9 cellular contexts compared by ENCODE assay signal in the genomic region with DNA sequence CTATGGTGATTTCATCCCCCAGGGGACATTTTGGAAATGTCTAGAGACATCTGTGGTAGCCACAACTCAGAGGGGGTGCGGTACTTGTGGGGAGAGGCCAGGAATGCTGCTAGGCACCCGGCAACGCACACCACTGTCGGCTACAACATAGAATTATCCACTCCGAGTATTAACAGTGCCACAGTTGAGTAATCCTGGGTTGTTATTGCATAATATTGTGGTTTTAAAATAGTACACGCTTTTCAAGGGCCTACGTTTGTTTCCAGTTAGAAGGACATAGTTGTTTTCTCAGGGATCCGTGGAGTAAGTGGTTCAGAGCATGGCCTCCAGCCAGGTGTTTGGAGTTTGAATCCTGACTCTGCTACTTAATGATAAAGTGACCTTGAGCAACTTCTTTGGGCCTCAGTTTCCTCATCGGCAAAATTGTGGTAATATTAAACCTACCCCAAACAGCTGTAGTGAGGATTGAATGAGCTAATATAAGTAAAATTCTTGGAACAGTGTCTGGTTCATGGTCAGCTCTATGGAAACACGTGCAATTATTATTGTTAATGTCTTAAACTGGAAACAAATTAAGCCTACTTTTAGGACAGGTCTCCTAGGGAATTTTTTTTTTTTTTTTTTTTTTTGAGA. TPM values are rescaled to one million over a fixed set of nuclear protein-coding genes. Genes with fewer than 3 reads are reported as not detected.
DNase-seq lines count a peak whose midpoint lies in the region; ATAC-seq lines count a peak whose summit lies in the region.
"Had no signal": no experiment of that assay in that cellular context is flagged by ENCODE, and none has a peak within 500 bp of the region (broad histone marks: within the 10 kb centered on the region; RNA-seq: fewer than 3 reads in every experiment).

No MANE protein-coding gene starts in this region.

- DNase-seq in NCI-H2171 treated with DMSO at 0.1 percent for 48 hours (lab: John Stamatoyannopoulos, UW) = peak; percentile 47
- peak; percentile 98 for DNase-seq in dedifferentiated amniotic fluid mesenchymal stem cell (ENCODE audit: extremely low spot score)
- DNase-seq in myocyte (ENCODE audit: low read depth) = peak; percentile 99
- no peak for DNase-seq in activated T-cell treated with anti-CD3 and anti-CD28 coated beads, Interleukin-2, amount 50 U/mL, for 1 hour
- no peak for DNase-seq in mesenteric fat pad (ENCODE audit: low spot score)
- DNase-seq in cortex of kidney (lab: John Stamatoyannopoulos, UW) = no peak
- DNase-seq in SHP77 (lab: John Stamatoyannopoulos, UW) = no peak

- ATAC-seq in GM19467 (IDR thresholded peaks at IDR 0.05; ENCODE audit: unreplicated experiment) = peak; percentile 59

RNA-seq across cellular contexts. Expression of a gene that starts 24.5 kb away (rescaled TPM):
- total RNA-seq in myocyte (16.5 and 18.0 TPM in 2 replicates), mesenteric fat pad (20.5 TPM)
- 4.1 TPM for polyA plus RNA-seq in myocyte (2012)

RNA-seq across cellular contexts. Expression of a gene that starts 25.1 kb away (rescaled TPM):
- total RNA-seq in myocyte = 49.9 and 65.9 TPM in 2 replicates
- 10.0 TPM for polyA plus RNA-seq in myocyte (2012)
- total RNA-seq in mesenteric fat pad = not detected
- total RNA-seq: T-helper 1 cell treated with Interleukin-12 subunit alpha and Interleukin-12 subunit beta and Interleukin-4 antibody, amounts not matched to agents 30 ng/mL and 1 ng/mL, for 36 hours had no signal

RNA-seq across cellular contexts. Expression of a gene that starts 53.1 kb away (rescaled TPM):
- total RNA-seq in myocyte (0.31 and 0.37 TPM in 2 replicates), mesenteric fat pad (0.90 TPM)
- not detected for polyA plus RNA-seq in myocyte (2012)
- total RNA-seq: T-helper 1 cell treated with Interleukin-12 subunit alpha and Interleukin-12 subunit beta and Interleukin-4 antibody, amounts not matched to agents 30 ng/mL and 1 ng/mL, for 36 hours had no signal

Comparison
In these comparisons a context has a peak if more than half of its experiments do, and no peak if none do; other contexts are left out.
1. DNase-seq: peak in NCI-H2171 treated with DMSO at 0.1 percent for 48 hours (single experiment), dedifferentiated amniotic fluid mesenchymal stem cell (single experiment) and myocyte (single experiment); none in activated T-cell treated with anti-CD3 and anti-CD28 coated beads, Interleukin-2, amount 50 U/mL, for 1 hour (single experiment), mesenteric fat pad (single experiment), cortex of kidney (single experiment) and SHP77 (0 of 2).
2. RNA of a gene that starts 25.1 kb away (total RNA-seq): 49.9 to 65.9 TPM in myocyte; not detected in mesenteric fat pad (single experiment); every median in the first group is over 10 times any median in the second.